Comparison of ENCODE assay signal across 23 cellular contexts in the genomic region with DNA sequence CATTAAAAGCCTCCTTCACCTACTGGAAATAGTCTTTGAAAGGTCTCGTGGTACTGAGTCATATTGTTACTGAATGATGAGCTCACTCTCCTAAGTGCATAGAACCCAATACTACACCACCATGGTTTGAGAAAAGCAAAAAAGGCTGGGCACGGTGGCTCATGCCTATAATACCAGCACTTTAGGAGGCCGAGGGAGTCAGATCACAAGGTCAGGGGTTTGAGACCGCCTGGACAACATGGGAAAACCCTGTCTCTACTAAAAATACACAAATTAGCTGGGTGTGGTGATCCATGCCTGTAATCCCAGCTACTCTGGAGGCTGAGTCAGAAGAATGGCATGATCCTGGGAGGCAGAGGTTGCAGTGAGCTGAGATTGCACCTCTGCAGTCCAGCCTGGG. TPM values are rescaled to one million over a fixed set of nuclear protein-coding genes. Genes with fewer than 3 reads are reported as not detected.
DNase-seq lines count a peak whose midpoint lies in the region; ATAC-seq and TF ChIP-seq lines count a peak whose summit lies in the region.
"Had no signal": no experiment of that assay in that cellular context is flagged by ENCODE, and none has a peak within 500 bp of the region (broad histone marks: within the 10 kb centered on the region; RNA-seq: fewer than 3 reads in every experiment).

No MANE protein-coding gene starts in this region.

- in situ Hi-C loops in HAP-1 (cut with MboI; ENCODE audit: low sequenced_read_pairs) = no loop called here

- H3K9me3 Mint-ChIP-seq in natural killer cell = no peaks in the 10 kb centered on the region

- H3K36me3 Mint-ChIP-seq in natural killer cell = no peaks in the 10 kb centered on the region

- no peaks in the 10 kb centered on the region for H3K27me3 ChIP-seq in BJ (ENCODE audit: control insufficient read depth, insufficient read depth, low read length)
- no peaks in the 10 kb centered on the region for H3K27me3 ChIP-seq in lower lobe of right lung (ENCODE audit: low read depth)
- no peaks in the 10 kb centered on the region for H3K27me3 ChIP-seq in HAP-1 (ENCODE audit: low read depth)
- H3K27me3 ChIP-seq: sigmoid colon, SJCRH30 had no signal

- H3K9me3 ChIP-seq in lower lobe of right lung = no peaks in the 10 kb centered on the region
- H3K9me3 ChIP-seq in HAP-1 = no peaks in the 10 kb centered on the region
- H3K9me3 ChIP-seq: sigmoid colon, SJCRH30 had no signal

- no peaks in the 10 kb centered on the region for H3K4me1 Mint-ChIP-seq in natural killer cell

- H3K27me3 Mint-ChIP-seq in natural killer cell (ENCODE audit: low read depth in 2 of 2) = peaks cover 0 to 19% of the 10 kb centered on the region in 2 donors

- POLR2A ChIA-PET in BJ (lab: Charles Lee) = no interaction called here

- no peak overlapping the region for H3K4me3 Mint-ChIP-seq in natural killer cell

- no peaks in the 10 kb centered on the region for H3K4me1 ChIP-seq in lower lobe of right lung
- H3K4me1 ChIP-seq in HAP-1 = no peaks in the 10 kb centered on the region
- H3K4me1 ChIP-seq: gastroesophageal sphincter, left ventricle myocardium inferior, sigmoid colon, SJCRH30, stomach had no signal

- ATAC-seq in lower lobe of right lung (no peak), GM19397 (IDR thresholded peaks at IDR 0.05; ENCODE audit: unreplicated experiment) (no peak), natural killer cell (no peak)
- ATAC-seq: gastroesophageal sphincter had no signal

- TF ChIP-seq CTCF in BJ (IDR thresholded peaks at IDR 0.05; ENCODE audit: insufficient read depth, low read depth, low read length) (no peak), lower lobe of right lung (IDR thresholded peaks at IDR 0.05) (no peak), natural killer cell (IDR thresholded peaks at IDR 0.05) (no peak)

- intact Hi-C loops in lower lobe of right lung (cut with DNase I) (no loop called here), natural killer cell (cut with micrococcal nuclease) (no loop called here)

- H3K36me3 ChIP-seq in BJ (ENCODE audit: control insufficient read depth, insufficient read depth, low read length) (no peaks in the 10 kb centered on the region), lower lobe of right lung (no peaks in the 10 kb centered on the region), HAP-1 (replicated peaks) (no peaks in the 10 kb centered on the region)
- H3K36me3 ChIP-seq: gastroesophageal sphincter, left ventricle myocardium inferior, sigmoid colon, SJCRH30, stomach had no signal

- DNase-seq in BJ (ENCODE audit: low read depth) = peak; percentile 4
- DNase-seq in HK-2 (ENCODE audit: unreplicated experiment) = peak; percentile 14
- DNase-seq in SW480 (ENCODE audit: low spot score) = peak; percentile 22
- peak; percentile 8 for DNase-seq in kidney glomerular epithelial cell (lab: John Stamatoyannopoulos, UW)
- no peak for DNase-seq in lower lobe of right lung
- DNase-seq in natural killer cell = no peak
- DNase-seq in HAP-1 (ENCODE audit: low spot score in 2 of 2) = no peak
- DNase-seq: activated CD4-positive, CD25-positive, alpha-beta regulatory T cell treated with anti-CD3 and anti-CD28 coated beads, Interleukin-2, amount 50 U/mL, for 72 hours; AML-193; DMS 273 treated with DMSO at 0.1 percent for 48 hours; H7; left ventricle myocardium inferior; NCI-H1694 treated with DMSO at 0.1 percent for 48 hours; occipital lobe; sigmoid colon; SJCRH30; stimulated activated CD4-positive, alpha-beta T cell treated with anti-CD3 and anti-CD28 coated beads, Interleukin-1b, Interleukin-23, amount 100 ng/mL, for 48 hours; stomach had no signal

- no peak overlapping the region for H3K27ac Mint-ChIP-seq in natural killer cell

- no peak overlapping the region for H3K4me3 ChIP-seq in BJ (ENCODE audit: low read depth, low read length)
- no peak overlapping the region for H3K4me3 ChIP-seq in lower lobe of right lung
- no peak overlapping the region for H3K4me3 ChIP-seq in HAP-1
- H3K4me3 ChIP-seq: gastroesophageal sphincter, left ventricle myocardium inferior, sigmoid colon, SJCRH30, stomach had no signal

- CTCF ChIA-PET in BJ (lab: Yijun Ruan, JAX) = no interaction called here

- H3K27ac ChIP-seq in lower lobe of right lung = no peak overlapping the region
- H3K27ac ChIP-seq: gastroesophageal sphincter, left ventricle myocardium inferior, sigmoid colon, SJCRH30, stomach had no signal

RNA-seq across cellular contexts. Expression of gene HNRNPCL1, which starts 3.3 kb away (rescaled TPM):
- polyA plus RNA-seq in BJ (2011; rRNA removed) = not detected in 2 replicates
- not detected in 2 replicates for polyA minus RNA-seq in BJ (2011; rRNA and poly(A)+ RNA removed)
- total RNA-seq in lower lobe of right lung (not detected), natural killer cell (not detected)
- total RNA-seq: astrocyte, gastroesophageal sphincter, H7, HT-29, left ventricle myocardium inferior, LHCN-M2, occipital lobe, sigmoid colon, SJCRH30, stomach had no signal
- polyA plus RNA-seq: sigmoid colon, stomach had no signal

RNA-seq across cellular contexts. Expression of gene PRAMEF2, which starts 5.1 kb away (rescaled TPM):
- polyA plus RNA-seq in BJ (2011; rRNA removed) = not detected in 2 replicates
- not detected in 2 replicates for polyA minus RNA-seq in BJ (2011; rRNA and poly(A)+ RNA removed)
- total RNA-seq in lower lobe of right lung = not detected
- not detected for total RNA-seq in natural killer cell
- total RNA-seq: astrocyte, gastroesophageal sphincter, H7, HT-29, left ventricle myocardium inferior, LHCN-M2, occipital lobe, sigmoid colon, SJCRH30, stomach had no signal
- polyA plus RNA-seq: sigmoid colon, stomach had no signal

RNA-seq across cellular contexts. Expression of gene PRAMEF11, which starts 20.6 kb away (rescaled TPM):
- polyA plus RNA-seq in BJ (2011; rRNA removed) = not detected in 2 replicates
- not detected in 2 replicates for polyA minus RNA-seq in BJ (2011; rRNA and poly(A)+ RNA removed)
- total RNA-seq in lower lobe of right lung = not detected
- total RNA-seq in natural killer cell = not detected
- total RNA-seq: astrocyte, gastroesophageal sphincter, H7, HT-29, left ventricle myocardium inferior, LHCN-M2, occipital lobe, sigmoid colon, SJCRH30, stomach had no signal
- polyA plus RNA-seq: sigmoid colon, stomach had no signal

RNA-seq across cellular contexts. Expression of gene PRAMEF4, which starts 34.2 kb away (rescaled TPM):
- not detected in 2 replicates for polyA plus RNA-seq in BJ (2011; rRNA removed)
- polyA minus RNA-seq in BJ (2011; rRNA and poly(A)+ RNA removed) = not detected in 2 replicates
- total RNA-seq in lower lobe of right lung (not detected), natural killer cell (not detected)
- total RNA-seq: astrocyte, gastroesophageal sphincter, H7, HT-29, left ventricle myocardium inferior, LHCN-M2, occipital lobe, sigmoid colon, SJCRH30, stomach had no signal
- polyA plus RNA-seq: sigmoid colon, stomach had no signal

RNA-seq across cellular contexts. Expression of gene PRAMEF10, which starts 46.3 kb away (rescaled TPM):
- polyA plus RNA-seq in BJ (2011; rRNA removed) = not detected in 2 replicates
- polyA minus RNA-seq in BJ (2011; rRNA and poly(A)+ RNA removed) = not detected in 2 replicates
- total RNA-seq in lower lobe of right lung = not detected
- total RNA-seq in natural killer cell = not detected
- total RNA-seq: astrocyte, gastroesophageal sphincter, H7, HT-29, left ventricle myocardium inferior, LHCN-M2, occipital lobe, sigmoid colon, SJCRH30, stomach had no signal
- polyA plus RNA-seq: sigmoid colon, stomach had no signal

Comparison
In these comparisons a context has a peak if more than half of its experiments do, and no peak if none do; other contexts are left out.
1. DNase-seq: peak in BJ (single experiment), HK-2 (single experiment), SW480 (single experiment) and kidney glomerular epithelial cell (single experiment); none in lower lobe of right lung (single experiment), natural killer cell (single experiment) and HAP-1 (0 of 2).